ENCODE assay signal across 28 cellular contexts in genomic region chr10:93058139-93058538, GRCh38. TPM values are rescaled to one million over a fixed set of nuclear protein-coding genes. Genes with fewer than 3 reads are reported as not detected.
"Had no signal": no experiment of that assay in that cellular context is flagged by ENCODE, and none has a peak within 500 bp of the region (broad histone marks: within the 10 kb centered on the region; RNA-seq: fewer than 3 reads in every experiment).

No MANE protein-coding gene starts in this region.

- H3K36me3 ChIP-seq: cardiac muscle cell had no signal

- H3K4me2 ChIP-seq: PC-9 had no signal

- H3K27ac ChIP-seq: cardiac muscle cell, PC-9, SK-N-MC, VCaP had no signal

- H2AFZ ChIP-seq: PC-9 had no signal

- H3K4me3 ChIP-seq: cardiac muscle cell, PC-9, SK-N-MC had no signal

- DNase-seq: activated CD4-positive, alpha-beta memory T cell treated with anti-CD3 and anti-CD28 coated beads for 36 hours; activated CD4-positive, alpha-beta T cell treated with anti-CD3 and anti-CD28 coated beads, Interleukin-2, amount 10 ng/mL, durations not matched to agents 7 days and 5 days; activated CD4-positive, CD25-positive, alpha-beta regulatory T cell; activated CD8-positive, alpha-beta memory T cell treated with anti-CD3 and anti-CD28 coated beads for 24 hours; activated effector memory CD4-positive, alpha-beta T cell treated with anti-CD3 and anti-CD28 coated beads, Interleukin-2, amount 50 U/mL, for 16 hours; activated naive CD4-positive, alpha-beta T cell treated with Interleukin-2 at 50 U/mL for 16 hours; activated naive CD8-positive, alpha-beta T cell treated with anti-CD3 and anti-CD28 coated beads, Interleukin-2, amount 50 U/mL, for 24 hours; activated T-cell treated with anti-CD3 and anti-CD28 coated beads, Interleukin-2, amount 50 U/mL, for 4 hours; amniotic stem cell; NCI-H146; NCI-H187 treated with DMSO at 0.1 percent for 48 hours; NCI-H2081 treated with DMSO at 0.1 percent for 48 hours; NCI-H446; NCI-H524 treated with DMSO at 0.1 percent for 48 hours; NCI-H748 treated with DMSO at 0.1 percent for 48 hours; PC-9; SIG-M5; T-cell; T-helper 2 cell; T1000 had no signal

- ATAC-seq: activated naive CD4-positive, alpha-beta T cell treated with anti-CD3 and anti-CD28 coated beads, Interleukin-2, amount 50 U/mL, for 72 hours; activated naive CD8-positive, alpha-beta T cell treated with anti-CD3 and anti-CD28 coated beads, Interleukin-2, amount 50 U/mL, for 24 hours; activated T-cell treated with anti-CD3 and anti-CD28 coated beads, Interleukin-2, amount 50 U/mL, for 4 hours; T-cell had no signal

- FAIRE-seq: astrocyte, colon, TTC549 had no signal

RNA-seq across cellular contexts. Expression of gene CYP26C1, which starts 2.5 kb away (rescaled TPM):
- total RNA-seq: activated CD4-positive, alpha-beta memory T cell treated with anti-CD3 and anti-CD28 coated beads for 36 hours; astrocyte; RPMI7951 had no signal

RNA-seq across cellular contexts. Expression of gene CYP26A1, which starts 15.6 kb away (rescaled TPM):
- total RNA-seq: activated CD4-positive, alpha-beta memory T cell treated with anti-CD3 and anti-CD28 coated beads for 36 hours; activated CD4-positive, alpha-beta T cell treated with anti-CD3 and anti-CD28 coated beads, Interleukin-2, amount 10 ng/mL, durations not matched to agents 7 days and 5 days; activated T-cell treated with anti-CD3 and anti-CD28 coated beads, Interleukin-2, amount 50 U/mL, for 4 hours; RPMI7951; T-cell had no signal
